ENCODE assay signal across 20 cellular contexts in genomic region chr11:31915867-31916266, GRCh38.
"Had no signal": no experiment of that assay in that cellular context is flagged by ENCODE, and none has a peak within 500 bp of the region (broad histone marks: within the 10 kb centered on the region; RNA-seq: fewer than 3 reads in every experiment).

No MANE protein-coding gene starts in this region.

- H3K27me3 ChIP-seq: neutrophil, pancreas, thyroid gland had no signal

- H3K4me3 Mint-ChIP-seq: effector memory CD8-positive, alpha-beta T cell; natural killer cell; stimulated activated effector memory CD8-positive, alpha-beta T cell treated with anti-CD3 and anti-CD28 coated beads, Interleukin-12 subunit alpha, Interleukin-12 subunit beta, amount 100 ng/mL, for 72 hours had no signal

- DNase-seq: dermis blood vessel endothelial cell; effector memory CD8-positive, alpha-beta T cell; left lung; lower lobe of right lung; natural killer cell; pancreas; retina; stimulated activated CD4-positive, alpha-beta T cell treated with anti-CD3 and anti-CD28 coated beads, Interleukin-2, amount 100 ng/mL, for 24 hours; stimulated activated CD4-positive, alpha-beta T cell treated with anti-CD3 and anti-CD28 coated beads, Interleukin-4, amount 100 ng/mL, for 24 hours; stimulated activated naive CD4-positive, alpha-beta T cell treated with Interleukin-2 at 50 U/mL for 16 hours; stomach; thyroid gland; trophoblast cell had no signal

- H3K4me1 ChIP-seq: left lung, lower lobe of right lung, pancreas, stomach, thyroid gland had no signal

- FAIRE-seq: frontal cortex, keratinocyte, pancreas had no signal

- H3K9me3 Mint-ChIP-seq: natural killer cell had no signal

- H3K36me3 ChIP-seq: left lung, lower lobe of right lung, neutrophil, pancreas, stomach, thyroid gland had no signal

- H3K4me1 Mint-ChIP-seq: natural killer cell; stimulated activated effector memory CD8-positive, alpha-beta T cell treated with anti-CD3 and anti-CD28 coated beads, Interleukin-12 subunit alpha, Interleukin-12 subunit beta, amount 100 ng/mL, for 72 hours had no signal

- H3K9me3 ChIP-seq: left lung, lower lobe of right lung, neutrophil, pancreas, stomach, thyroid gland had no signal

- H3K27ac Mint-ChIP-seq: effector memory CD8-positive, alpha-beta T cell; natural killer cell; stimulated activated effector memory CD8-positive, alpha-beta T cell treated with anti-CD3 and anti-CD28 coated beads, Interleukin-12 subunit alpha, Interleukin-12 subunit beta, amount 100 ng/mL, for 72 hours had no signal

- H3K4me2 ChIP-seq: smooth muscle cell had no signal

- H3K36me3 Mint-ChIP-seq: natural killer cell; stimulated activated effector memory CD8-positive, alpha-beta T cell treated with anti-CD3 and anti-CD28 coated beads, Interleukin-12 subunit alpha, Interleukin-12 subunit beta, amount 100 ng/mL, for 72 hours had no signal

- H3K27ac ChIP-seq: coronary artery, left lung, lower lobe of right lung, neutrophil, pancreas, stomach, thyroid gland had no signal

- ATAC-seq: effector memory CD8-positive, alpha-beta T cell; left lung; lower lobe of right lung; natural killer cell; pancreas; sciatic nerve; stimulated activated effector memory CD8-positive, alpha-beta T cell treated with anti-CD3 and anti-CD28 coated beads, Interleukin-12 subunit alpha, Interleukin-12 subunit beta, amount 100 ng/mL, for 72 hours had no signal

- H3K4me3 ChIP-seq: coronary artery, left lung, lower lobe of right lung, pancreas, smooth muscle cell, stomach, thyroid gland had no signal
